ENCODE assay signal across 28 cellular contexts in genomic region chr2:236644502-236644911, GRCh38.
DNase-seq lines count a peak whose midpoint lies in the region; ATAC-seq and TF ChIP-seq lines count a peak whose summit lies in the region.
"Had no signal": no experiment of that assay in that cellular context is flagged by ENCODE, and none has a peak within 500 bp of the region (broad histone marks: within the 10 kb centered on the region; RNA-seq: fewer than 3 reads in every experiment).

No MANE protein-coding gene starts in this region.

- intact Hi-C loops in gastrocnemius medialis (cut with DNase I; ENCODE audit: low total_unique reads), result loop anchor here (5.0 kb wide), 2 partner anchors 72 to 343 kb away; no protein-coding TSS in a partner anchor

- H3K4me1 ChIP-seq in DND-41 (ENCODE audit: insufficient read depth, low read length) (no peaks in the 10 kb centered on the region), Peyer's patch (no peaks in the 10 kb centered on the region), gastrocnemius medialis (no peaks in the 10 kb centered on the region)
- H3K4me1 ChIP-seq: adrenal gland, BLaER1, parathyroid adenoma had no signal

- no peaks in the 10 kb centered on the region for H3K9me3 Mint-ChIP-seq in stimulated activated effector memory CD8-positive, alpha-beta T cell treated with anti-CD3 and anti-CD28 coated beads, Interleukin-12 subunit alpha, Interleukin-12 subunit beta, amount 100 ng/mL, for 72 hours

- no peak overlapping the region for H3K9ac ChIP-seq in DND-41 (ENCODE audit: low read depth, low read length)
- H3K9ac ChIP-seq: BLaER1, parathyroid adenoma had no signal

- no peaks in the 10 kb centered on the region for H3K4me1 Mint-ChIP-seq in stimulated activated effector memory CD8-positive, alpha-beta T cell treated with anti-CD3 and anti-CD28 coated beads, Interleukin-12 subunit alpha, Interleukin-12 subunit beta, amount 100 ng/mL, for 72 hours
- H3K4me1 Mint-ChIP-seq: activated CD4-positive, alpha-beta T cell treated with anti-CD3 and anti-CD28 coated beads for 36 hours had no signal

- H3K36me3 ChIP-seq in DND-41 (ENCODE audit: insufficient read depth, low read length) (no peaks in the 10 kb centered on the region), Peyer's patch (no peaks in the 10 kb centered on the region), gastrocnemius medialis (no peaks in the 10 kb centered on the region)
- H3K36me3 ChIP-seq: adrenal gland, BLaER1, heart right ventricle, stomach, upper lobe of left lung had no signal

- H3K9me3 ChIP-seq in DND-41 (ENCODE audit: insufficient read depth, low read length, severe bottlenecking), result no peaks in the 10 kb centered on the region
- H3K9me3 ChIP-seq in Peyer's patch, result no peaks in the 10 kb centered on the region
- no peaks in the 10 kb centered on the region for H3K9me3 ChIP-seq in gastrocnemius medialis
- H3K9me3 ChIP-seq: adrenal gland, body of pancreas had no signal

- in situ Hi-C loops in gastrocnemius medialis (cut with MboI; ENCODE audit: low sequenced_read_pairs in 4 of 4), result no loop called here

- H3K79me2 ChIP-seq in DND-41 (ENCODE audit: insufficient read depth, low read length), result no peaks in the 10 kb centered on the region
- H3K79me2 ChIP-seq: parathyroid adenoma had no signal

- TF ChIP-seq POLR2A in Peyer's patch (IDR thresholded peaks at IDR 0.05) (no peak), gastrocnemius medialis (IDR thresholded peaks at IDR 0.05) (no peak)

- H3K4me3 ChIP-seq in DND-41 (ENCODE audit: low read depth in 1 of 2, low read length in 2 of 2), result no peak overlapping the region
- H3K4me3 ChIP-seq in Peyer's patch, result no peak overlapping the region
- no peak overlapping the region for H3K4me3 ChIP-seq in gastrocnemius medialis
- H3K4me3 ChIP-seq: adrenal gland, BLaER1, body of pancreas, dorsolateral prefrontal cortex, heart right ventricle, stomach, upper lobe of left lung had no signal

- TF ChIP-seq CTCF in DND-41 (IDR thresholded peaks at IDR 0.05; ENCODE audit: borderline replicate concordance, extremely low read depth, low read length, poor library complexity, severe bottlenecking), result no peak
- no peak for TF ChIP-seq CTCF in Peyer's patch (IDR thresholded peaks at IDR 0.05)
- TF ChIP-seq CTCF in gastrocnemius medialis (IDR thresholded peaks at IDR 0.05 in 4 of 5, conservative IDR thresholded peaks at IDR 0.05 in 1 of 5), result no peak

- H3K4me2 ChIP-seq in DND-41 (ENCODE audit: insufficient read depth, low read length), result no peak overlapping the region
- H3K4me2 ChIP-seq: BLaER1 had no signal

- no peak overlapping the region for H3K4me3 Mint-ChIP-seq in stimulated activated effector memory CD8-positive, alpha-beta T cell treated with anti-CD3 and anti-CD28 coated beads, Interleukin-12 subunit alpha, Interleukin-12 subunit beta, amount 100 ng/mL, for 72 hours
- H3K4me3 Mint-ChIP-seq: activated CD4-positive, alpha-beta T cell treated with anti-CD3 and anti-CD28 coated beads for 36 hours; neural crest cell had no signal

- no peaks in the 10 kb centered on the region for H4K20me1 ChIP-seq in DND-41 (ENCODE audit: insufficient read depth, low read length)
- H4K20me1 ChIP-seq: BLaER1 had no signal

- H3K36me3 Mint-ChIP-seq in stimulated activated effector memory CD8-positive, alpha-beta T cell treated with anti-CD3 and anti-CD28 coated beads, Interleukin-12 subunit alpha, Interleukin-12 subunit beta, amount 100 ng/mL, for 72 hours, result no peaks in the 10 kb centered on the region

- no peak overlapping the region for H3K27ac Mint-ChIP-seq in stimulated activated effector memory CD8-positive, alpha-beta T cell treated with anti-CD3 and anti-CD28 coated beads, Interleukin-12 subunit alpha, Interleukin-12 subunit beta, amount 100 ng/mL, for 72 hours
- H3K27ac Mint-ChIP-seq: activated CD4-positive, alpha-beta T cell treated with anti-CD3 and anti-CD28 coated beads for 36 hours had no signal

- ATAC-seq in DND-41 (ENCODE audit: insufficient read depth, low read depth) (peak; percentile 57; the same call in 2 of the 3 replicates), gastrocnemius medialis (no peak), HG03571 (IDR thresholded peaks at IDR 0.05; ENCODE audit: unreplicated experiment) (no peak)
- peak; percentile 51 for ATAC-seq in stimulated activated effector memory CD8-positive, alpha-beta T cell treated with anti-CD3 and anti-CD28 coated beads, Interleukin-12 subunit alpha, Interleukin-12 subunit beta, amount 100 ng/mL, for 72 hours
- ATAC-seq: activated CD4-positive, alpha-beta T cell treated with anti-CD3 and anti-CD28 coated beads for 36 hours; body of pancreas; heart right ventricle had no signal

- no peak overlapping the region for H3K27ac ChIP-seq in DND-41 (ENCODE audit: low read length)
- H3K27ac ChIP-seq in Peyer's patch, result no peak overlapping the region
- no peak overlapping the region for H3K27ac ChIP-seq in gastrocnemius medialis
- H3K27ac ChIP-seq: adrenal gland, BLaER1, body of pancreas, dorsolateral prefrontal cortex, parathyroid adenoma, upper lobe of left lung, VCaP had no signal

- peak; percentile 18 for DNase-seq in DND-41
- peak in 2 of 3 donors; percentile 23 to 36 for DNase-seq in Peyer's patch
- DNase-seq in islet precursor cell, result peak; percentile 21
- no peak for DNase-seq in stimulated activated effector memory CD8-positive, alpha-beta T cell treated with anti-CD3 and anti-CD28 coated beads, Interleukin-12 subunit alpha, Interleukin-12 subunit beta, amount 100 ng/mL, for 72 hours (ENCODE audit: low spot score in 2 of 2)
- DNase-seq in gastrocnemius medialis, result no peak
- no peak for DNase-seq in cerebellar cortex (ENCODE audit: low spot score)
- no peak for DNase-seq in NCI-H226
- DNase-seq: activated CD4-positive, alpha-beta T cell treated with anti-CD3 and anti-CD28 coated beads for 36 hours; activated naive CD4-positive, alpha-beta T cell treated with Interleukin-2 at 50 U/mL for 16 hours; body of pancreas; foreskin melanocyte; heart right ventricle; Kasumi-1; NCI-H1436 treated with DMSO at 0.1 percent for 48 hours; NCI-H2081 treated with DMSO at 0.1 percent for 48 hours; NCI-H2227 treated with DMSO at 0.1 percent for 48 hours; NCI-H69; SIG-M5; stimulated activated CD4-positive, alpha-beta T cell treated with anti-CD3 and anti-CD28 coated beads, Interleukin-1b, Interleukin-23, amount 100 ng/mL, for 48 hours; stomach had no signal

- no peak overlapping the region for H2AFZ ChIP-seq in DND-41 (ENCODE audit: low read depth, low read length)
- H2AFZ ChIP-seq: parathyroid adenoma had no signal

- H3K27me3 ChIP-seq in DND-41 (ENCODE audit: insufficient read depth, low read length, poor library complexity) (no peaks in the 10 kb centered on the region), Peyer's patch (no peaks in the 10 kb centered on the region), gastrocnemius medialis (peaks cover 0 to 3% (median 0%) of the 10 kb centered on the region in 3 donors)
- H3K27me3 ChIP-seq: adrenal gland, BLaER1, body of pancreas, stomach, upper lobe of left lung had no signal

Comparison
In these comparisons a context has a peak if more than half of its experiments do, and no peak if none do; other contexts are left out.
1. ATAC-seq: peak in DND-41 (single experiment) and stimulated activated effector memory CD8-positive, alpha-beta T cell treated with anti-CD3 and anti-CD28 coated beads, Interleukin-12 subunit alpha, Interleukin-12 subunit beta, amount 100 ng/mL, for 72 hours (single experiment); none in gastrocnemius medialis (0 of 2) and HG03571 (single experiment).
2. DNase-seq: peak in DND-41 (single experiment), Peyer's patch (2 of 3) and islet precursor cell (single experiment); none in stimulated activated effector memory CD8-positive, alpha-beta T cell treated with anti-CD3 and anti-CD28 coated beads, Interleukin-12 subunit alpha, Interleukin-12 subunit beta, amount 100 ng/mL, for 72 hours (0 of 2), gastrocnemius medialis (0 of 2), cerebellar cortex (single experiment) and NCI-H226 (single experiment).